In genomic region chr7:66099551-66100407, GRCh38 we compare ENCODE assay signal across 8 cellular contexts. TPM values are rescaled to one million over a fixed set of nuclear protein-coding genes. Genes with fewer than 3 reads are reported as not detected.
A peak's percentile ranks its signal among the peaks of the same experiment; 100 is the strongest.
DNase-seq lines count a peak whose midpoint lies in the region; FAIRE-seq and TF ChIP-seq lines count a peak whose summit lies in the region.

No MANE protein-coding gene starts in this region.

- intact Hi-C loops in MCF 10A (cut with micrococcal nuclease): no loop called here
- intact Hi-C loops in posterior vena cava (cut with DNase I): no loop called here

- CTCF ChIA-PET in MCF 10A (lab: Yijun Ruan, JAX): interaction anchor here (0.6 to 0.7 kb wide), 2 partner anchors 27 to 288 kb away, joined by 3 read pairs; no protein-coding TSS in a partner anchor

- H3K9me3 Mint-ChIP-seq in T-helper 2 cell treated with Interferon-gamma antibody and Interleukin-4, amounts not matched to agents 5 μg/mL and 100 μg/mL, for 36 hours: no peaks in the 10 kb centered on the region
- H3K9me3 Mint-ChIP-seq in MCF 10A (ENCODE audit: unreplicated experiment): no peaks in the 10 kb centered on the region

- POLR2A ChIA-PET in MCF 10A (lab: Yijun Ruan, JAX): interaction anchor here (0.6 to 2.0 kb wide), 8 partner anchors 12 to 349 kb away, joined by 3 to 17 read pairs (median 4); partner anchors contain the start of gene CRCP

- peak overlapping the region; percentile 88 for H3K27ac Mint-ChIP-seq in T-helper 2 cell treated with Interferon-gamma antibody and Interleukin-4, amounts not matched to agents 5 μg/mL and 100 μg/mL, for 36 hours
- H3K27ac Mint-ChIP-seq in MCF 10A (ENCODE audit: low read depth, unreplicated experiment): peak overlapping the region; percentile 67

- H3K27ac ChIP-seq in small intestine (ENCODE audit: low read depth in 1 of 2, low read length in 1 of 2): peak overlapping the region; percentile 85 to 86

- no TSS peak for BruUV-seq in MCF 10A (replicated peaks; lab: Mats Ljungman, UMichigan)

- H3K36me3 Mint-ChIP-seq in T-helper 2 cell treated with Interferon-gamma antibody and Interleukin-4, amounts not matched to agents 5 μg/mL and 100 μg/mL, for 36 hours (ENCODE audit: low read depth): no peaks in the 10 kb centered on the region
- H3K36me3 Mint-ChIP-seq in MCF 10A (ENCODE audit: insufficient read depth, unreplicated experiment): peaks cover 11% of the 10 kb centered on the region

- H3K4me1 ChIP-seq in small intestine (ENCODE audit: control insufficient read depth in 2 of 2, insufficient read depth in 1 of 2, low read depth in 1 of 2, low read length in 1 of 2): no peaks in the 10 kb centered on the region

- TF ChIP-seq CTCF in HFF-Myc (IDR thresholded peaks at IDR 0.05; ENCODE audit: low read depth, low read length, missing control alignments) (no peak), MCF 10A (IDR thresholded peaks at IDR 0.05; ENCODE audit: unreplicated experiment) (no peak)

- peaks cover 9% of the 10 kb centered on the region for H3K4me1 Mint-ChIP-seq in T-helper 2 cell treated with Interferon-gamma antibody and Interleukin-4, amounts not matched to agents 5 μg/mL and 100 μg/mL, for 36 hours (ENCODE audit: low read depth)
- peaks cover 18% of the 10 kb centered on the region for H3K4me1 Mint-ChIP-seq in MCF 10A (ENCODE audit: insufficient read depth, unreplicated experiment)

- H3K27me3 Mint-ChIP-seq in T-helper 2 cell treated with Interferon-gamma antibody and Interleukin-4, amounts not matched to agents 5 μg/mL and 100 μg/mL, for 36 hours (ENCODE audit: low read depth): no peaks in the 10 kb centered on the region
- no peaks in the 10 kb centered on the region for H3K27me3 Mint-ChIP-seq in MCF 10A (ENCODE audit: insufficient read depth, unreplicated experiment)

- DNase-seq in GM04503 (ENCODE audit: low read depth): peak; percentile 82
- DNase-seq in HFF-Myc (ENCODE audit: extremely low read depth, low read depth): no peak
- peak; percentile 17 for DNase-seq in NCI-H1092 (lab: John Stamatoyannopoulos, UW)
- peak; percentile 20 for DNase-seq in T-helper 2 cell treated with Interferon-gamma antibody and Interleukin-4, amounts not matched to agents 5 μg/mL and 100 μg/mL, for 36 hours (ENCODE audit: low spot score)
- peak; percentile 95 for DNase-seq in MCF 10A (ENCODE audit: unreplicated experiment)
- DNase-seq in inferior parietal cortex (ENCODE audit: extremely low spot score): peak; percentile 53
- peak; percentile 95 for DNase-seq in small intestine
- no peak for DNase-seq in posterior vena cava (ENCODE audit: low spot score)

- H3K9me3 ChIP-seq in small intestine (ENCODE audit: control insufficient read depth, low read depth): no peaks in the 10 kb centered on the region

- H3K4me3 ChIP-seq in HFF-Myc (replicated peaks; ENCODE audit: low read depth, low read length) (peak overlapping the region; percentile 44), small intestine (ENCODE audit: low read depth in 1 of 2, low read length in 2 of 2) (peak overlapping the region in 1 of 2 donors; percentile 51)

- WGBS in small intestine, 3 donors: 0 to 3% (median 2%) methylated on average over 15 of the region's 15 CpGs

- FAIRE-seq in small intestine (lab: Jason Lieb, UNC): no peak

- no peaks in the 10 kb centered on the region for H3K36me3 ChIP-seq in small intestine (ENCODE audit: control insufficient read depth in 2 of 2, insufficient read depth in 2 of 2, low read length in 2 of 2)

- peak overlapping the region; percentile 87 for H3K4me3 Mint-ChIP-seq in T-helper 2 cell treated with Interferon-gamma antibody and Interleukin-4, amounts not matched to agents 5 μg/mL and 100 μg/mL, for 36 hours
- peak overlapping the region; percentile 92 for H3K4me3 Mint-ChIP-seq in MCF 10A (ENCODE audit: unreplicated experiment)

- no peaks in the 10 kb centered on the region for H3K27me3 ChIP-seq in small intestine (ENCODE audit: control insufficient read depth in 2 of 2, insufficient read depth in 2 of 2, low read length in 2 of 2)

RNA-seq across cellular contexts. Expression of gene CRCP, which starts 14.9 kb away (rescaled TPM):
- total RNA-seq in MCF 10A (2022) (27.5 and 39.8 TPM in 2 replicates), posterior vena cava (10 to 100 TPM; 28.1 to 28.3 TPM)
- polyA plus RNA-seq in small intestine: 10 to 100 TPM; 14.5 to 23.0 (median 21.3) TPM

RNA-seq across cellular contexts. Expression of gene ASL, which starts 24.2 kb away (rescaled TPM):
- total RNA-seq in MCF 10A (2022) (53.6 and 56.5 TPM in 2 replicates), posterior vena cava (10 to 100 TPM; 19.9 TPM)
- polyA plus RNA-seq in small intestine: 100 to 1,000 TPM; 115 to 153 (median 144) TPM

Comparison
In these comparisons a context has a peak if more than half of its experiments do, and no peak if none do; other contexts are left out.
1. DNase-seq: peak in GM04503 (single experiment), NCI-H1092 (single experiment), T-helper 2 cell treated with Interferon-gamma antibody and Interleukin-4, amounts not matched to agents 5 μg/mL and 100 μg/mL, for 36 hours (single experiment), MCF 10A (single experiment), inferior parietal cortex (single experiment) and small intestine (single experiment); none in HFF-Myc (single experiment) and posterior vena cava (single experiment).